In genomic region chr7:108189733-108190388, GRCh38 we compare ENCODE assay signal across 10 cellular contexts. TPM values are rescaled to one million over a fixed set of nuclear protein-coding genes. Genes with fewer than 3 reads are reported as not detected.
A peak's percentile ranks its signal among the peaks of the same experiment; 100 is the strongest.
DNase-seq lines count a peak whose midpoint lies in the region; ATAC-seq and TF ChIP-seq lines count a peak whose summit lies in the region.
"Had no signal": no experiment of that assay in that cellular context is flagged by ENCODE, and none has a peak within 500 bp of the region (broad histone marks: within the 10 kb centered on the region; RNA-seq: fewer than 3 reads in every experiment).

No MANE protein-coding gene starts in this region.

- no peak overlapping the region for H3K4me3 Mint-ChIP-seq in glutamatergic neuron (ENCODE audit: unreplicated experiment)
- H3K4me3 Mint-ChIP-seq in activated T-helper 2 cell treated with anti-CD3 and anti-CD28 coated beads, Interferon-gamma antibody, Interleukin-2, Interleukin-4, amounts not matched to agents 10 μg/mL and 5 μg/mL and 100 μg/mL, durations not matched to agents 14 hours and 24 hours and 36 hours (ENCODE audit: low read depth), result no peak overlapping the region

- peaks cover 7% of the 10 kb centered on the region for H3K9me3 Mint-ChIP-seq in glutamatergic neuron (ENCODE audit: unreplicated experiment)
- peaks cover 7% of the 10 kb centered on the region for H3K9me3 Mint-ChIP-seq in activated T-helper 2 cell treated with anti-CD3 and anti-CD28 coated beads, Interferon-gamma antibody, Interleukin-2, Interleukin-4, amounts not matched to agents 10 μg/mL and 5 μg/mL and 100 μg/mL, durations not matched to agents 14 hours and 24 hours and 36 hours

- peaks cover 35% of the 10 kb centered on the region for H3K36me3 Mint-ChIP-seq in glutamatergic neuron (ENCODE audit: unreplicated experiment)
- no peaks in the 10 kb centered on the region for H3K36me3 Mint-ChIP-seq in activated T-helper 2 cell treated with anti-CD3 and anti-CD28 coated beads, Interferon-gamma antibody, Interleukin-2, Interleukin-4, amounts not matched to agents 10 μg/mL and 5 μg/mL and 100 μg/mL, durations not matched to agents 14 hours and 24 hours and 36 hours (ENCODE audit: low read depth)

- DNase-seq in glutamatergic neuron (no peak), NCI-H510A (lab: John Stamatoyannopoulos, UW) (no peak), DMS53 (lab: John Stamatoyannopoulos, UW) (no peak)
- DNase-seq in activated T-helper 2 cell treated with anti-CD3 and anti-CD28 coated beads, Interferon-gamma antibody, Interleukin-2, Interleukin-4, amounts not matched to agents 10 μg/mL and 5 μg/mL and 100 μg/mL, durations not matched to agents 14 hours and 24 hours and 36 hours (ENCODE audit: low spot score), result no peak
- DNase-seq: EL, NCI-H1694 had no signal

- no peaks in the 10 kb centered on the region for H3K4me1 Mint-ChIP-seq in glutamatergic neuron (ENCODE audit: low read depth, unreplicated experiment)
- no peaks in the 10 kb centered on the region for H3K4me1 Mint-ChIP-seq in activated T-helper 2 cell treated with anti-CD3 and anti-CD28 coated beads, Interferon-gamma antibody, Interleukin-2, Interleukin-4, amounts not matched to agents 10 μg/mL and 5 μg/mL and 100 μg/mL, durations not matched to agents 14 hours and 24 hours and 36 hours (ENCODE audit: low read depth)

- H3K27me3 Mint-ChIP-seq in glutamatergic neuron (ENCODE audit: unreplicated experiment), result no peaks in the 10 kb centered on the region
- H3K27me3 Mint-ChIP-seq in activated T-helper 2 cell treated with anti-CD3 and anti-CD28 coated beads, Interferon-gamma antibody, Interleukin-2, Interleukin-4, amounts not matched to agents 10 μg/mL and 5 μg/mL and 100 μg/mL, durations not matched to agents 14 hours and 24 hours and 36 hours (ENCODE audit: low read depth), result no peaks in the 10 kb centered on the region

- no peak for TF ChIP-seq CTCF in glutamatergic neuron (IDR thresholded peaks at IDR 0.05; ENCODE audit: partially characterized antibody, unreplicated experiment)

- peak overlapping the region; percentile 24 for H3K27ac Mint-ChIP-seq in glutamatergic neuron (ENCODE audit: unreplicated experiment)
- H3K27ac Mint-ChIP-seq in activated T-helper 2 cell treated with anti-CD3 and anti-CD28 coated beads, Interferon-gamma antibody, Interleukin-2, Interleukin-4, amounts not matched to agents 10 μg/mL and 5 μg/mL and 100 μg/mL, durations not matched to agents 14 hours and 24 hours and 36 hours, result no peak overlapping the region

- peak; percentile 97 for ATAC-seq in GM18858 (IDR thresholded peaks at IDR 0.05; ENCODE audit: unreplicated experiment)
- ATAC-seq in GM21381 (IDR thresholded peaks at IDR 0.05; ENCODE audit: unreplicated experiment), result peak; percentile 91
- peak; percentile 76 for ATAC-seq in HG03066 (IDR thresholded peaks at IDR 0.05; ENCODE audit: low read depth, unreplicated experiment)
- ATAC-seq: Panc1 had no signal

- intact Hi-C loops in activated T-helper 2 cell treated with anti-CD3 and anti-CD28 coated beads, Interferon-gamma antibody, Interleukin-2, Interleukin-4, amounts not matched to agents 10 μg/mL and 5 μg/mL and 100 μg/mL, durations not matched to agents 14 hours and 24 hours and 36 hours (cut with micrococcal nuclease), result no loop called here

RNA-seq across cellular contexts. Expression of gene LAMB4, which starts 59.7 kb away (rescaled TPM):
- not detected for total RNA-seq in glutamatergic neuron (ENCODE audit: unreplicated experiment)
- not detected in 2 replicates for total RNA-seq in activated T-helper 2 cell treated with anti-CD3 and anti-CD28 coated beads, Interferon-gamma antibody, Interleukin-2, Interleukin-4, amounts not matched to agents 10 μg/mL and 5 μg/mL and 100 μg/mL, durations not matched to agents 14 hours and 24 hours and 36 hours
